In genomic region chr13:47813683-47814082, GRCh38 we compare ENCODE assay signal across 17 cellular contexts.
DNase-seq lines count a peak whose midpoint lies in the region; ATAC-seq lines count a peak whose summit lies in the region.
"Had no signal": no experiment of that assay in that cellular context is flagged by ENCODE, and none has a peak within 500 bp of the region (broad histone marks: within the 10 kb centered on the region; RNA-seq: fewer than 3 reads in every experiment).

No MANE protein-coding gene starts in this region.

- no peak for ATAC-seq in stimulated activated naive B cell treated with anti-CD40 and anti-IgM and Interleukin-4, amounts not matched to agents 10 μg/mL and 1 μg/mL and 100 μg/mL, for 72 hours (replicated peaks)
- no peak for ATAC-seq in HG02610 (IDR thresholded peaks at IDR 0.05; ENCODE audit: unreplicated experiment)
- ATAC-seq: K562 had no signal

- no peaks in the 10 kb centered on the region for H3K9me2 ChIP-seq in Karpas-422 (replicated peaks; ENCODE audit: insufficient read depth, low read length)

- H3K36me3 Mint-ChIP-seq in stimulated activated naive B cell treated with anti-CD40 and anti-IgM and Interleukin-4, amounts not matched to agents 10 μg/mL and 1 μg/mL and 100 μg/mL, for 72 hours, result no peaks in the 10 kb centered on the region

- no peak overlapping the region for H3K4me3 Mint-ChIP-seq in stimulated activated naive B cell treated with anti-CD40 and anti-IgM and Interleukin-4, amounts not matched to agents 10 μg/mL and 1 μg/mL and 100 μg/mL, for 72 hours
- H3K4me3 Mint-ChIP-seq: CD4-positive, alpha-beta T cell had no signal

- H3K9ac ChIP-seq in HUES48 (ENCODE audit: low read depth, low read length) (no peak overlapping the region), Karpas-422 (ENCODE audit: low read length) (no peak overlapping the region)

- H3K4me1 Mint-ChIP-seq in stimulated activated naive B cell treated with anti-CD40 and anti-IgM and Interleukin-4, amounts not matched to agents 10 μg/mL and 1 μg/mL and 100 μg/mL, for 72 hours, result no peaks in the 10 kb centered on the region

- no peaks in the 10 kb centered on the region for H4K20me1 ChIP-seq in Karpas-422 (ENCODE audit: insufficient read depth, low read depth, low read length)

- no peaks in the 10 kb centered on the region for H3K27me3 ChIP-seq in HUES48 (ENCODE audit: control insufficient read depth, insufficient read depth, low read length)
- no peaks in the 10 kb centered on the region for H3K27me3 ChIP-seq in Karpas-422 (ENCODE audit: low read length)

- no peak overlapping the region for H2AFZ ChIP-seq in Karpas-422 (ENCODE audit: low read length)

- H3K9me3 Mint-ChIP-seq in stimulated activated naive B cell treated with anti-CD40 and anti-IgM and Interleukin-4, amounts not matched to agents 10 μg/mL and 1 μg/mL and 100 μg/mL, for 72 hours, result no peaks in the 10 kb centered on the region
- H3K9me3 Mint-ChIP-seq: CD4-positive, alpha-beta T cell had no signal

- peak overlapping the region; percentile 72 for H3K27ac ChIP-seq in HUES48 (ENCODE audit: low read depth, low read length)
- no peak overlapping the region for H3K27ac ChIP-seq in Karpas-422 (ENCODE audit: low read length)
- H3K27ac ChIP-seq: C4-2B had no signal

- H3K9me3 ChIP-seq in HUES48 (ENCODE audit: control insufficient read depth, insufficient read depth, low read length) (no peaks in the 10 kb centered on the region), Karpas-422 (ENCODE audit: low read length) (no peaks in the 10 kb centered on the region)

- H3K4me3 ChIP-seq in HUES48 (ENCODE audit: low read depth, low read length), result peak overlapping the region; percentile 8; the same call in 1 of the 2 replicates
- no peak overlapping the region for H3K4me3 ChIP-seq in Karpas-422 (ENCODE audit: low read length)
- H3K4me3 ChIP-seq: K562 had no signal

- DNase-seq in astrocyte of the hippocampus (ENCODE audit: low read depth, low spot score) (peak; percentile 44), inferior parietal cortex (ENCODE audit: extremely low spot score) (peak; percentile 18), superior temporal gyrus (ENCODE audit: extremely low spot score) (peak; percentile 38), NCI-H2171 treated with DMSO at 0.1 percent for 48 hours (lab: John Stamatoyannopoulos, UW) (no peak), Karpas-422 (no peak)
- no peak for DNase-seq in stimulated activated naive B cell treated with anti-CD40 and anti-IgM and Interleukin-4, amounts not matched to agents 10 μg/mL and 1 μg/mL and 100 μg/mL, for 72 hours
- DNase-seq: ACHN; CD4-positive, alpha-beta T cell; DMS153; DMS79; GF-D8; HCEC 1CT; IMR-90 had no signal

- H3K27me3 Mint-ChIP-seq in stimulated activated naive B cell treated with anti-CD40 and anti-IgM and Interleukin-4, amounts not matched to agents 10 μg/mL and 1 μg/mL and 100 μg/mL, for 72 hours, result peaks cover 0 to under 1% of the 10 kb centered on the region in 2 donors
- H3K27me3 Mint-ChIP-seq: CD4-positive, alpha-beta T cell had no signal

- no peak overlapping the region for H3K4me2 ChIP-seq in Karpas-422 (ENCODE audit: low read depth, low read length, poor library complexity, severe bottlenecking)

- no peaks in the 10 kb centered on the region for H3K36me3 ChIP-seq in HUES48 (ENCODE audit: control insufficient read depth, insufficient read depth, low read length)
- H3K36me3 ChIP-seq in Karpas-422 (ENCODE audit: insufficient read depth, low read length), result no peaks in the 10 kb centered on the region

- H3K4me1 ChIP-seq in HUES48 (ENCODE audit: control insufficient read depth, insufficient read depth, low read length) (peaks cover 37% of the 10 kb centered on the region), Karpas-422 (ENCODE audit: low read length) (no peaks in the 10 kb centered on the region)

- H3K27ac Mint-ChIP-seq in stimulated activated naive B cell treated with anti-CD40 and anti-IgM and Interleukin-4, amounts not matched to agents 10 μg/mL and 1 μg/mL and 100 μg/mL, for 72 hours, result no peak overlapping the region
- H3K27ac Mint-ChIP-seq: CD4-positive, alpha-beta T cell had no signal

- H3K79me2 ChIP-seq in Karpas-422 (ENCODE audit: low read length), result no peaks in the 10 kb centered on the region

Comparison
In these comparisons a context has a peak if more than half of its experiments do, and no peak if none do; other contexts are left out.
1. DNase-seq: peak in astrocyte of the hippocampus (single experiment), inferior parietal cortex (single experiment) and superior temporal gyrus (single experiment); none in stimulated activated naive B cell treated with anti-CD40 and anti-IgM and Interleukin-4, amounts not matched to agents 10 μg/mL and 1 μg/mL and 100 μg/mL, for 72 hours (single experiment), NCI-H2171 treated with DMSO at 0.1 percent for 48 hours (single experiment) and Karpas-422 (single experiment).